Comparison of ENCODE assay signal across 19 cellular contexts in genomic region chr12:109997393-109997792, GRCh38. TPM values are rescaled to one million over a fixed set of nuclear protein-coding genes. Genes with fewer than 3 reads are reported as not detected.
A peak's percentile ranks its signal among the peaks of the same experiment; 100 is the strongest.
DNase-seq lines count a peak whose midpoint lies in the region; ATAC-seq and TF ChIP-seq lines count a peak whose summit lies in the region.
"Had no signal": no experiment of that assay in that cellular context is flagged by ENCODE, and none has a peak within 500 bp of the region (broad histone marks: within the 10 kb centered on the region; RNA-seq: fewer than 3 reads in every experiment).

No MANE protein-coding gene starts in this region.

- intact Hi-C loops in Calu3 (cut with micrococcal nuclease; ENCODE audit: unreplicated experiment) (loop anchor here (5.0 kb wide), 1 partner anchor 45 kb away; no protein-coding TSS in a partner anchor), activated B cell treated with CpG ODN at 0.5 μM for 24 hours (cut with micrococcal nuclease) (loop anchor here (5.0 to 10.0 kb wide), 2 partner anchors 115 to 1407 kb away; partner anchors contain the start of genes GLTP and SH2B3)
- intact Hi-C loops in activated T-helper 2 cell treated with anti-CD3 and anti-CD28 coated beads, Interferon-gamma antibody, Interleukin-2, Interleukin-4, amounts not matched to agents 10 μg/mL and 5 μg/mL and 100 μg/mL, durations not matched to agents 14 hours and 24 hours and 36 hours (cut with micrococcal nuclease) = loop anchor here (5.0 kb wide), 1 partner anchor 50 kb away; the partner anchor contains the start of gene C12orf76

- POLR2A ChIA-PET in activated B cell treated with CpG ODN at 0.5 μM for 24 hours (lab: Charles Lee) = interaction anchor here (0.9 to 13.7 kb wide), 4 partner anchors 15 to 284 kb away, joined by 3 to 251 read pairs (median 8); no protein-coding TSS in a partner anchor

- H3K9me3 Mint-ChIP-seq in Calu3 (ENCODE audit: low read depth, unreplicated experiment) (no peaks in the 10 kb centered on the region), activated B cell treated with CpG ODN at 0.5 μM for 24 hours (no peaks in the 10 kb centered on the region)
- no peaks in the 10 kb centered on the region for H3K9me3 Mint-ChIP-seq in natural killer cell treated with Interleukin-12 subunit alpha and Interleukin-12 subunit beta and Interleukin-15 and Interleukin-18, amount 100 ng/mL, for 72 hours
- H3K9me3 Mint-ChIP-seq in activated T-helper 2 cell treated with anti-CD3 and anti-CD28 coated beads, Interferon-gamma antibody, Interleukin-2, Interleukin-4, amounts not matched to agents 10 μg/mL and 5 μg/mL and 100 μg/mL, durations not matched to agents 14 hours and 24 hours and 36 hours = no peaks in the 10 kb centered on the region

- no peaks in the 10 kb centered on the region for H3K27me3 Mint-ChIP-seq in Calu3 (ENCODE audit: unreplicated experiment)
- no peaks in the 10 kb centered on the region for H3K27me3 Mint-ChIP-seq in activated B cell treated with CpG ODN at 0.5 μM for 24 hours
- no peaks in the 10 kb centered on the region for H3K27me3 Mint-ChIP-seq in natural killer cell treated with Interleukin-12 subunit alpha and Interleukin-12 subunit beta and Interleukin-15 and Interleukin-18, amount 100 ng/mL, for 72 hours
- no peaks in the 10 kb centered on the region for H3K27me3 Mint-ChIP-seq in activated T-helper 2 cell treated with anti-CD3 and anti-CD28 coated beads, Interferon-gamma antibody, Interleukin-2, Interleukin-4, amounts not matched to agents 10 μg/mL and 5 μg/mL and 100 μg/mL, durations not matched to agents 14 hours and 24 hours and 36 hours (ENCODE audit: low read depth)

- DNase-seq in SIG-M5 treated with dmso at 0.1 percent for 504 hours (lab: John Stamatoyannopoulos, UW; ENCODE audit: unreplicated experiment) (peak; percentile 21), SIG-M5 (lab: John Stamatoyannopoulos, UW) (no peak), Calu3 (no peak), activated B cell treated with CpG ODN at 0.5 μM for 24 hours (no peak), NCI-H69 (lab: John Stamatoyannopoulos, UW) (no peak)
- no peak for DNase-seq in natural killer cell treated with Interleukin-12 subunit alpha and Interleukin-12 subunit beta and Interleukin-15 and Interleukin-18, amount 100 ng/mL, for 72 hours (ENCODE audit: low spot score)
- DNase-seq in activated T-helper 2 cell treated with anti-CD3 and anti-CD28 coated beads, Interferon-gamma antibody, Interleukin-2, Interleukin-4, amounts not matched to agents 10 μg/mL and 5 μg/mL and 100 μg/mL, durations not matched to agents 14 hours and 24 hours and 36 hours (ENCODE audit: low spot score) = no peak
- DNase-seq: activated CD8-positive, alpha-beta memory T cell treated with anti-CD3 and anti-CD28 coated beads, Interleukin-2, amount 50 U/mL, for 4 hours; amygdala; gastrocnemius medialis; Kasumi-1; NCI-H1694; NCI-H345; stimulated activated CD4-positive, alpha-beta T cell treated with anti-CD3 and anti-CD28 coated beads, Interleukin-4, amount 100 ng/mL, for 24 hours; transverse colon; WERI-Rb-1 had no signal

- H3K27ac Mint-ChIP-seq in Calu3 (ENCODE audit: unreplicated experiment) = no peak overlapping the region
- H3K27ac Mint-ChIP-seq in activated B cell treated with CpG ODN at 0.5 μM for 24 hours = peak overlapping the region; percentile 67
- H3K27ac Mint-ChIP-seq in natural killer cell treated with Interleukin-12 subunit alpha and Interleukin-12 subunit beta and Interleukin-15 and Interleukin-18, amount 100 ng/mL, for 72 hours = peak overlapping the region; percentile 96 to 98
- no peak overlapping the region for H3K27ac Mint-ChIP-seq in activated T-helper 2 cell treated with anti-CD3 and anti-CD28 coated beads, Interferon-gamma antibody, Interleukin-2, Interleukin-4, amounts not matched to agents 10 μg/mL and 5 μg/mL and 100 μg/mL, durations not matched to agents 14 hours and 24 hours and 36 hours

- H3K4me3 Mint-ChIP-seq in Calu3 (ENCODE audit: low read depth, unreplicated experiment) = peak overlapping the region; percentile 97
- peak overlapping the region; percentile 93 for H3K4me3 Mint-ChIP-seq in activated B cell treated with CpG ODN at 0.5 μM for 24 hours
- H3K4me3 Mint-ChIP-seq in natural killer cell treated with Interleukin-12 subunit alpha and Interleukin-12 subunit beta and Interleukin-15 and Interleukin-18, amount 100 ng/mL, for 72 hours = peak overlapping the region; percentile 25
- H3K4me3 Mint-ChIP-seq in activated T-helper 2 cell treated with anti-CD3 and anti-CD28 coated beads, Interferon-gamma antibody, Interleukin-2, Interleukin-4, amounts not matched to agents 10 μg/mL and 5 μg/mL and 100 μg/mL, durations not matched to agents 14 hours and 24 hours and 36 hours (ENCODE audit: low read depth) = no peak overlapping the region

- CTCF ChIA-PET in Calu3 (lab: Charles Lee) = no interaction called here
- CTCF ChIA-PET in activated B cell treated with CpG ODN at 0.5 μM for 24 hours (lab: Charles Lee) = interaction anchor here (3.0 kb wide), 1 partner anchor 14 kb away, joined by 12 read pairs; no protein-coding TSS in a partner anchor

- H3K4me1 Mint-ChIP-seq in Calu3 (ENCODE audit: low read depth, unreplicated experiment) = peaks cover 25% of the 10 kb centered on the region
- H3K4me1 Mint-ChIP-seq in activated B cell treated with CpG ODN at 0.5 μM for 24 hours = peaks cover 85% of the 10 kb centered on the region
- H3K4me1 Mint-ChIP-seq in natural killer cell treated with Interleukin-12 subunit alpha and Interleukin-12 subunit beta and Interleukin-15 and Interleukin-18, amount 100 ng/mL, for 72 hours (ENCODE audit: low read depth in 2 of 2) = peaks cover 46 to 63% of the 10 kb centered on the region in 2 donors
- peaks cover 54% of the 10 kb centered on the region for H3K4me1 Mint-ChIP-seq in activated T-helper 2 cell treated with anti-CD3 and anti-CD28 coated beads, Interferon-gamma antibody, Interleukin-2, Interleukin-4, amounts not matched to agents 10 μg/mL and 5 μg/mL and 100 μg/mL, durations not matched to agents 14 hours and 24 hours and 36 hours (ENCODE audit: low read depth)

- H3K36me3 Mint-ChIP-seq in Calu3 (ENCODE audit: insufficient read depth, unreplicated experiment) (peaks cover 39% of the 10 kb centered on the region), activated B cell treated with CpG ODN at 0.5 μM for 24 hours (ENCODE audit: low read depth) (peaks cover 22% of the 10 kb centered on the region)
- peaks cover 4% of the 10 kb centered on the region for H3K36me3 Mint-ChIP-seq in natural killer cell treated with Interleukin-12 subunit alpha and Interleukin-12 subunit beta and Interleukin-15 and Interleukin-18, amount 100 ng/mL, for 72 hours
- peaks cover 27% of the 10 kb centered on the region for H3K36me3 Mint-ChIP-seq in activated T-helper 2 cell treated with anti-CD3 and anti-CD28 coated beads, Interferon-gamma antibody, Interleukin-2, Interleukin-4, amounts not matched to agents 10 μg/mL and 5 μg/mL and 100 μg/mL, durations not matched to agents 14 hours and 24 hours and 36 hours (ENCODE audit: low read depth)

- no TSS peak for BruUV-seq in Calu3 (replicated peaks; lab: Mats Ljungman, UMichigan)

- TF ChIP-seq CTCF in Calu3 (IDR thresholded peaks at IDR 0.05; ENCODE audit: unreplicated experiment) (no peak), activated B cell treated with CpG ODN at 0.5 μM for 24 hours (IDR thresholded peaks at IDR 0.05) (no peak)

- ATAC-seq in activated B cell treated with CpG ODN at 0.5 μM for 24 hours (ENCODE audit: low read depth) (no peak), GM21786 (IDR thresholded peaks at IDR 0.05; ENCODE audit: unreplicated experiment) (no peak)
- no peak for ATAC-seq in natural killer cell treated with Interleukin-12 subunit alpha and Interleukin-12 subunit beta and Interleukin-15 and Interleukin-18, amount 100 ng/mL, for 72 hours
- ATAC-seq: gastrocnemius medialis, sciatic nerve, SK-N-SH treated with all-trans-retinoic acid at 6 μM for 48 hours had no signal

RNA-seq across cellular contexts. Expression of gene GIT2, which starts 1.2 kb away (rescaled TPM):
- total RNA-seq in Calu3 (2022) (56.0 TPM in 2 replicates), activated B cell treated with CpG ODN at 0.5 μM for 24 hours (89.2 and 107 TPM in 2 replicates)
- total RNA-seq in natural killer cell treated with Interleukin-12 subunit alpha and Interleukin-12 subunit beta and Interleukin-15 and Interleukin-18, amount 100 ng/mL, for 72 hours = 10 to 100 TPM; 87.5 to 94.2 TPM
- total RNA-seq in activated T-helper 2 cell treated with anti-CD3 and anti-CD28 coated beads, Interferon-gamma antibody, Interleukin-2, Interleukin-4, amounts not matched to agents 10 μg/mL and 5 μg/mL and 100 μg/mL, durations not matched to agents 14 hours and 24 hours and 36 hours = 71.1 and 72.3 TPM in 2 replicates

RNA-seq across cellular contexts. Expression of gene ANKRD13A, which starts 1.8 kb away (rescaled TPM):
- total RNA-seq in Calu3 (2022) (34.5 and 40.4 TPM in 2 replicates), activated B cell treated with CpG ODN at 0.5 μM for 24 hours (121 and 135 TPM in 2 replicates)
- total RNA-seq in natural killer cell treated with Interleukin-12 subunit alpha and Interleukin-12 subunit beta and Interleukin-15 and Interleukin-18, amount 100 ng/mL, for 72 hours = 10 to 100 TPM; 65.0 to 81.8 TPM
- 53.3 and 59.9 TPM in 2 replicates for total RNA-seq in activated T-helper 2 cell treated with anti-CD3 and anti-CD28 coated beads, Interferon-gamma antibody, Interleukin-2, Interleukin-4, amounts not matched to agents 10 μg/mL and 5 μg/mL and 100 μg/mL, durations not matched to agents 14 hours and 24 hours and 36 hours

RNA-seq across cellular contexts. Expression of gene C12orf76, which starts 50.9 kb away (rescaled TPM):
- total RNA-seq in Calu3 (2022) (14.2 and 14.7 TPM in 2 replicates), activated B cell treated with CpG ODN at 0.5 μM for 24 hours (20.5 and 24.8 TPM in 2 replicates)
- total RNA-seq in natural killer cell treated with Interleukin-12 subunit alpha and Interleukin-12 subunit beta and Interleukin-15 and Interleukin-18, amount 100 ng/mL, for 72 hours = 10 to 100 TPM; 10.1 to 12.3 TPM
- total RNA-seq in activated T-helper 2 cell treated with anti-CD3 and anti-CD28 coated beads, Interferon-gamma antibody, Interleukin-2, Interleukin-4, amounts not matched to agents 10 μg/mL and 5 μg/mL and 100 μg/mL, durations not matched to agents 14 hours and 24 hours and 36 hours = 24.8 and 25.2 TPM in 2 replicates

Comparison
In these comparisons a context has a peak if more than half of its experiments do, and no peak if none do; other contexts are left out.
1. H3K27ac Mint-ChIP-seq: peak in activated B cell treated with CpG ODN at 0.5 μM for 24 hours (single experiment) and natural killer cell treated with Interleukin-12 subunit alpha and Interleukin-12 subunit beta and Interleukin-15 and Interleukin-18, amount 100 ng/mL, for 72 hours (2 of 2); none in Calu3 (single experiment) and activated T-helper 2 cell treated with anti-CD3 and anti-CD28 coated beads, Interferon-gamma antibody, Interleukin-2, Interleukin-4, amounts not matched to agents 10 μg/mL and 5 μg/mL and 100 μg/mL, durations not matched to agents 14 hours and 24 hours and 36 hours (single experiment).